Comparison of ENCODE assay signal across 8 cellular contexts in genomic region chr1:159936284-159936904, GRCh38. TPM values are rescaled to one million over a fixed set of nuclear protein-coding genes. Genes with fewer than 3 reads are reported as not detected.
DNase-seq lines count a peak whose midpoint lies in the region; ATAC-seq and TF ChIP-seq lines count a peak whose summit lies in the region.

No MANE protein-coding gene starts in this region.

- no peak for TF ChIP-seq POLR2A in gastrocnemius medialis (IDR thresholded peaks at IDR 0.05)

- no peaks in the 10 kb centered on the region for H3K9me3 Mint-ChIP-seq in activated naive CD8-positive, alpha-beta T cell treated with anti-CD3 and anti-CD28 coated beads for 36 hours

- no peak overlapping the region for H3K4me3 Mint-ChIP-seq in activated naive CD8-positive, alpha-beta T cell treated with anti-CD3 and anti-CD28 coated beads for 36 hours

- no peaks in the 10 kb centered on the region for H3K36me3 ChIP-seq in gastrocnemius medialis

- no peaks in the 10 kb centered on the region for H3K4me1 ChIP-seq in gastrocnemius medialis

- ATAC-seq in left cardiac atrium (peak; percentile 67 to 75), gastrocnemius medialis (peak in 1 of 2 donors; percentile 76), GM21717 (IDR thresholded peaks at IDR 0.05; ENCODE audit: unreplicated experiment) (no peak)

- H3K27me3 ChIP-seq in gastrocnemius medialis: no peaks in the 10 kb centered on the region

- in situ Hi-C loops in gastrocnemius medialis (cut with MboI; ENCODE audit: low sequenced_read_pairs in 4 of 4): loop anchor here in 3 of 4 donors (5.0 to 10.0 kb wide), 2 partner anchors 68 to 71 kb away; no protein-coding TSS in a partner anchor

- intact Hi-C loops in left cardiac atrium (cut with DNase I): loop anchor here (1.0 to 5.0 kb wide), 3 partner anchors 68 to 139 kb away; no protein-coding TSS in a partner anchor
- intact Hi-C loops in gastrocnemius medialis (cut with DNase I; ENCODE audit: low total_unique reads): loop anchor here (1.0 to 5.0 kb wide), 2 partner anchors 71 to 154 kb away; partner anchors contain the start of gene DUSP23

- H3K4me3 ChIP-seq in gastrocnemius medialis: no peak overlapping the region

- peak; percentile 82 to 97 (median 95) for TF ChIP-seq CTCF in gastrocnemius medialis (IDR thresholded peaks at IDR 0.05 in 4 of 5, conservative IDR thresholded peaks at IDR 0.05 in 1 of 5)

- DNase-seq in DMS 273 (lab: John Stamatoyannopoulos, UW; ENCODE audit: unreplicated experiment) (peak; percentile 86), DMS 273 treated with DMSO at 0.1 percent for 48 hours (lab: John Stamatoyannopoulos, UW) (no peak), LHCN-M2 (ENCODE audit: low read depth) (peak; percentile 23), SW480 (ENCODE audit: low spot score) (peak; percentile 36), left cardiac atrium (peak; percentile 78), gastrocnemius medialis (peak in 1 of 2 donors; percentile 43)
- DNase-seq in activated naive CD8-positive, alpha-beta T cell treated with anti-CD3 and anti-CD28 coated beads for 36 hours: peak; percentile 75

- no peak overlapping the region for H3K27ac ChIP-seq in gastrocnemius medialis

- H3K27ac Mint-ChIP-seq in activated naive CD8-positive, alpha-beta T cell treated with anti-CD3 and anti-CD28 coated beads for 36 hours: no peak overlapping the region

- no peaks in the 10 kb centered on the region for H3K27me3 Mint-ChIP-seq in activated naive CD8-positive, alpha-beta T cell treated with anti-CD3 and anti-CD28 coated beads for 36 hours

- no peaks in the 10 kb centered on the region for H3K4me1 Mint-ChIP-seq in activated naive CD8-positive, alpha-beta T cell treated with anti-CD3 and anti-CD28 coated beads for 36 hours

- no peaks in the 10 kb centered on the region for H3K9me3 ChIP-seq in gastrocnemius medialis

- no peaks in the 10 kb centered on the region for H3K36me3 Mint-ChIP-seq in activated naive CD8-positive, alpha-beta T cell treated with anti-CD3 and anti-CD28 coated beads for 36 hours

RNA-seq across cellular contexts. Expression of gene IGSF9, which starts 9.0 kb away (rescaled TPM):
- total RNA-seq in LHCN-M2 (2014; rRNA removed) (not detected in 2 replicates), left cardiac atrium (1 to 10 TPM; 1.4 to 3.3 TPM), gastrocnemius medialis (under 1 TPM in 2 of 4 donors, not detected in 2; 0.10 to 0.11 TPM)
- polyA plus RNA-seq in LHCN-M2 (2012): not detected
- under 1 TPM in 1 of 2 experiments, not detected in 1; 0.08 TPM for total RNA-seq in activated naive CD8-positive, alpha-beta T cell treated with anti-CD3 and anti-CD28 coated beads for 36 hours

RNA-seq across cellular contexts. Expression of gene TAGLN2, which starts 11.1 kb away (rescaled TPM):
- total RNA-seq in LHCN-M2 (2014; rRNA removed) (294 and 366 TPM in 2 replicates), left cardiac atrium (100 to 1,000 TPM; 201 to 276 TPM), gastrocnemius medialis (10 to 100 TPM; 28.8 to 48.2 (median 37.5) TPM)
- polyA plus RNA-seq in LHCN-M2 (2012): 732 TPM
- total RNA-seq in activated naive CD8-positive, alpha-beta T cell treated with anti-CD3 and anti-CD28 coated beads for 36 hours: 100 to 1,000 TPM; 463 to 489 TPM

RNA-seq across cellular contexts. Expression of gene SLAMF9, which starts 17.6 kb away (rescaled TPM):
- not detected in 2 replicates for total RNA-seq in LHCN-M2 (2014; rRNA removed)
- polyA plus RNA-seq in LHCN-M2 (2012): 0.10 TPM
- not detected for total RNA-seq in activated naive CD8-positive, alpha-beta T cell treated with anti-CD3 and anti-CD28 coated beads for 36 hours
- total RNA-seq in left cardiac atrium: under 1 TPM in 1 of 2 donors, not detected in 1; 0.35 TPM
- not detected for total RNA-seq in gastrocnemius medialis

RNA-seq across cellular contexts. Expression of gene CFAP45, which starts 36.4 kb away (rescaled TPM):
- total RNA-seq in LHCN-M2 (2014; rRNA removed) (0.34 and 1.2 TPM in 2 replicates), left cardiac atrium (1 to 10 TPM; 1.6 to 2.0 TPM), gastrocnemius medialis (not detected)
- 0.29 TPM for polyA plus RNA-seq in LHCN-M2 (2012)
- total RNA-seq in activated naive CD8-positive, alpha-beta T cell treated with anti-CD3 and anti-CD28 coated beads for 36 hours: under 1 TPM; 0.78 to 0.80 TPM
